Comparison of ENCODE assay signal across 7 cellular contexts in genomic region chr2:70995227-70995729, GRCh38. TPM values are rescaled to one million over a fixed set of nuclear protein-coding genes. Genes with fewer than 3 reads are reported as not detected.
A peak's percentile ranks its signal among the peaks of the same experiment; 100 is the strongest.
DNase-seq lines count a peak whose midpoint lies in the region; ATAC-seq and TF ChIP-seq lines count a peak whose summit lies in the region.

No MANE protein-coding gene starts in this region.

- H3K4me1 Mint-ChIP-seq in T-helper 1 cell treated with Interleukin-12 subunit alpha and Interleukin-12 subunit beta and Interleukin-4 antibody, amounts not matched to agents 30 μg/mL and 1 μg/mL, for 36 hours (ENCODE audit: low read depth): peaks cover 36% of the 10 kb centered on the region
- peaks cover 41% of the 10 kb centered on the region for H3K4me1 Mint-ChIP-seq in central memory CD8-positive, alpha-beta T cell

- H3K4me3 Mint-ChIP-seq in T-helper 1 cell treated with Interleukin-12 subunit alpha and Interleukin-12 subunit beta and Interleukin-4 antibody, amounts not matched to agents 30 μg/mL and 1 μg/mL, for 36 hours: peak overlapping the region; percentile 82
- H3K4me3 Mint-ChIP-seq in central memory CD8-positive, alpha-beta T cell: peak overlapping the region; percentile 95

- CTCF ChIA-PET in GM10248 (lab: Yijun Ruan, JAX): interaction anchor here (1.0 to 2.9 kb wide), 3 partner anchors 12 to 35 kb away, joined by 3 to 32 read pairs (median 6); no protein-coding TSS in a partner anchor

- intact Hi-C loops in left colon (cut with DNase I, micrococcal nuclease): no loop called here

- H3K36me3 Mint-ChIP-seq in T-helper 1 cell treated with Interleukin-12 subunit alpha and Interleukin-12 subunit beta and Interleukin-4 antibody, amounts not matched to agents 30 μg/mL and 1 μg/mL, for 36 hours (ENCODE audit: low read depth): peaks cover 10% of the 10 kb centered on the region
- H3K36me3 Mint-ChIP-seq in central memory CD8-positive, alpha-beta T cell (ENCODE audit: insufficient read depth): peaks cover 18% of the 10 kb centered on the region

- peak overlapping the region; percentile 45 for H3K27ac Mint-ChIP-seq in T-helper 1 cell treated with Interleukin-12 subunit alpha and Interleukin-12 subunit beta and Interleukin-4 antibody, amounts not matched to agents 30 μg/mL and 1 μg/mL, for 36 hours
- H3K27ac Mint-ChIP-seq in central memory CD8-positive, alpha-beta T cell (ENCODE audit: low read depth): peak overlapping the region; percentile 49

- POLR2A ChIA-PET in GM10248 (lab: Yijun Ruan, JAX): no interaction called here

- no peaks in the 10 kb centered on the region for H3K9me3 Mint-ChIP-seq in T-helper 1 cell treated with Interleukin-12 subunit alpha and Interleukin-12 subunit beta and Interleukin-4 antibody, amounts not matched to agents 30 μg/mL and 1 μg/mL, for 36 hours
- no peaks in the 10 kb centered on the region for H3K9me3 Mint-ChIP-seq in central memory CD8-positive, alpha-beta T cell

- H3K27me3 Mint-ChIP-seq in T-helper 1 cell treated with Interleukin-12 subunit alpha and Interleukin-12 subunit beta and Interleukin-4 antibody, amounts not matched to agents 30 μg/mL and 1 μg/mL, for 36 hours (ENCODE audit: low read depth): peaks cover 3% of the 10 kb centered on the region
- no peaks in the 10 kb centered on the region for H3K27me3 Mint-ChIP-seq in central memory CD8-positive, alpha-beta T cell

- peak; percentile 53 for ATAC-seq in GM21786 (IDR thresholded peaks at IDR 0.05; ENCODE audit: unreplicated experiment)
- ATAC-seq in central memory CD8-positive, alpha-beta T cell (replicated peaks; ENCODE audit: extremely low read depth, poor library complexity, severe bottlenecking): peak; percentile 68
- peak; percentile 62 for ATAC-seq in left colon

- DNase-seq in GM10248 (ENCODE audit: extremely low spot score) (peak; percentile 59), LHCN-M2 (ENCODE audit: low read depth) (peak; percentile 23), left colon (peak; percentile 52 to 71)
- peak; percentile 30 to 32 for DNase-seq in central memory CD8-positive, alpha-beta T cell (ENCODE audit: low spot score in 2 of 2)
- peak; percentile 26 for DNase-seq in stimulated activated CD8-positive, alpha-beta memory T cell treated with anti-CD3 and anti-CD28 coated beads, Interleukin-4, amount 100 ng/mL, for 24 hours (ENCODE audit: low read depth)

- TF ChIP-seq CTCF in GM10248 (IDR thresholded peaks at IDR 0.05; ENCODE audit: control extremely low read depth, extremely low read depth, low read depth, missing control alignments): peak; percentile 46

RNA-seq across cellular contexts. Expression of gene TEX261, which starts 0.6 kb away (rescaled TPM):
- 61.9 and 76.6 TPM in 2 replicates for total RNA-seq in LHCN-M2 (2014; rRNA removed)
- 57.5 TPM for polyA plus RNA-seq in LHCN-M2 (2012)
- 10 to 100 TPM; 42.1 to 50.4 TPM for total RNA-seq in left colon

RNA-seq across cellular contexts. Expression of gene ANKRD53, which starts 16.8 kb away (rescaled TPM):
- 0.11 and 0.83 TPM in 2 replicates for total RNA-seq in LHCN-M2 (2014; rRNA removed)
- 0.67 TPM for polyA plus RNA-seq in LHCN-M2 (2012)
- under 1 TPM; 0.61 to 0.70 TPM for total RNA-seq in left colon

RNA-seq across cellular contexts. Expression of gene ATP6V1B1, which starts 59.6 kb away (rescaled TPM):
- total RNA-seq in LHCN-M2 (2014; rRNA removed) (0.90 and 2.0 TPM in 2 replicates), left colon (not detected)
- 0.39 TPM for polyA plus RNA-seq in LHCN-M2 (2012)

Comparison
In these comparisons a context has a peak if more than half of its experiments do, and no peak if none do; other contexts are left out.
1. Peak in every context shown above with its lines: DNase-seq and ATAC-seq.